Comparison of ENCODE assay signal across 16 cellular contexts in the genomic region with DNA sequence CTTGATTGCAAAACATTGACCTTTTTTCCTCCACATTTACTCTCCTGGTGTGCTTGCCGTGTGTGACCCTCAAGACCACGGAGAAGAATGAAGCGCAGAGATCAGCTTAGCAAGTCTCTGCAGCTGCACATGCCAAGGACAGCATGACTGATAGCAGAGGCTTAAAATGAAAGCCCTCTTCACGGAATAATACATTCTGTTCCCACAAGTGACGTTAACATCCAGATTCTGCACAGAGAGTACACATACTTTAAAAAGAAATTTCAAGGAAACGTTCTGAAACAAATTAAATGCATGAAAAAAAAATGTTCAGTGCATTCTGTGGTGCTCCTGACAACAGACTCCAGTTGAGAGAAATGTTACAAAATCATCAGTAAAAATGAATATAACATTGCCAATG.
DNase-seq lines count a peak whose midpoint lies in the region; ATAC-seq and TF ChIP-seq lines count a peak whose summit lies in the region.
"Had no signal": no experiment of that assay in that cellular context is flagged by ENCODE, and none has a peak within 500 bp of the region (broad histone marks: within the 10 kb centered on the region; RNA-seq: fewer than 3 reads in every experiment).

No MANE protein-coding gene starts in this region.

- H3K4me3 Mint-ChIP-seq in chondrocyte (ENCODE audit: unreplicated experiment): no peak overlapping the region
- H3K4me3 Mint-ChIP-seq: activated CD8-positive, alpha-beta T cell treated with anti-CD3 and anti-CD28 coated beads for 36 hours; naive B cell had no signal

- ATAC-seq in left ventricle myocardium superior (peak; percentile 95), omental fat pad (ENCODE audit: low FRiP score) (peak; percentile 61), HG02571 (IDR thresholded peaks at IDR 0.05; ENCODE audit: unreplicated experiment) (no peak)
- ATAC-seq: activated CD8-positive, alpha-beta T cell treated with anti-CD3 and anti-CD28 coated beads for 36 hours; foreskin keratinocyte had no signal

- TF ChIP-seq CTCF in chondrocyte (IDR thresholded peaks at IDR 0.05) (no peak), omental fat pad (IDR thresholded peaks at IDR 0.05) (no peak)

- intact Hi-C loops in left ventricle myocardium superior (cut with micrococcal nuclease): loop anchor here (5.0 to 10.0 kb wide), 2 partner anchors 144 to 504 kb away; no protein-coding TSS in a partner anchor

- no peaks in the 10 kb centered on the region for H3K27me3 Mint-ChIP-seq in chondrocyte (ENCODE audit: low read depth)
- H3K27me3 Mint-ChIP-seq: activated CD8-positive, alpha-beta T cell treated with anti-CD3 and anti-CD28 coated beads for 36 hours had no signal

- DNase-seq in Ammon's horn (ENCODE audit: low spot score) (peak; percentile 32), chondrocyte (ENCODE audit: low spot score) (no peak), left ventricle myocardium superior (peak; percentile 27), omental fat pad (ENCODE audit: low spot score) (no peak), NCI-H510A (lab: John Stamatoyannopoulos, UW) (no peak), ureter (ENCODE audit: low spot score) (no peak)
- no peak for DNase-seq in activated naive CD4-positive, alpha-beta T cell treated with anti-CD3 and anti-CD28 coated beads, Interleukin-2, amount 50 U/mL, for 16 hours
- DNase-seq: activated CD8-positive, alpha-beta T cell treated with anti-CD3 and anti-CD28 coated beads for 36 hours; activated gamma-delta T cell; CD8-positive, alpha-beta memory T cell; foreskin keratinocyte; naive B cell; NCI-H1417 treated with DMSO at 0.1 percent for 48 hours; NCI-H774; SHP77 treated with DMSO at 0.1 percent for 48 hours had no signal

- H3K9me3 Mint-ChIP-seq in chondrocyte (ENCODE audit: low read depth): no peaks in the 10 kb centered on the region
- H3K9me3 Mint-ChIP-seq: naive B cell had no signal

- H3K36me3 Mint-ChIP-seq in chondrocyte (ENCODE audit: low read depth): peaks cover 19% of the 10 kb centered on the region
- H3K36me3 Mint-ChIP-seq: CD8-positive, alpha-beta memory T cell; naive B cell had no signal

- peak overlapping the region; percentile 59 for H3K27ac Mint-ChIP-seq in chondrocyte (ENCODE audit: unreplicated experiment)
- H3K27ac Mint-ChIP-seq: activated CD8-positive, alpha-beta T cell treated with anti-CD3 and anti-CD28 coated beads for 36 hours; CD8-positive, alpha-beta memory T cell; naive B cell had no signal

- peaks cover 33% of the 10 kb centered on the region for H3K4me1 Mint-ChIP-seq in chondrocyte (ENCODE audit: low read depth)
- H3K4me1 Mint-ChIP-seq: CD8-positive, alpha-beta memory T cell; naive B cell had no signal

Comparison
In these comparisons a context has a peak if more than half of its experiments do, and no peak if none do; other contexts are left out.
1. DNase-seq: peak in Ammon's horn (single experiment) and left ventricle myocardium superior (single experiment); none in chondrocyte (single experiment), omental fat pad (single experiment), NCI-H510A (single experiment), activated naive CD4-positive, alpha-beta T cell treated with anti-CD3 and anti-CD28 coated beads, Interleukin-2, amount 50 U/mL, for 16 hours (single experiment) and ureter (single experiment).